In the genomic region with DNA sequence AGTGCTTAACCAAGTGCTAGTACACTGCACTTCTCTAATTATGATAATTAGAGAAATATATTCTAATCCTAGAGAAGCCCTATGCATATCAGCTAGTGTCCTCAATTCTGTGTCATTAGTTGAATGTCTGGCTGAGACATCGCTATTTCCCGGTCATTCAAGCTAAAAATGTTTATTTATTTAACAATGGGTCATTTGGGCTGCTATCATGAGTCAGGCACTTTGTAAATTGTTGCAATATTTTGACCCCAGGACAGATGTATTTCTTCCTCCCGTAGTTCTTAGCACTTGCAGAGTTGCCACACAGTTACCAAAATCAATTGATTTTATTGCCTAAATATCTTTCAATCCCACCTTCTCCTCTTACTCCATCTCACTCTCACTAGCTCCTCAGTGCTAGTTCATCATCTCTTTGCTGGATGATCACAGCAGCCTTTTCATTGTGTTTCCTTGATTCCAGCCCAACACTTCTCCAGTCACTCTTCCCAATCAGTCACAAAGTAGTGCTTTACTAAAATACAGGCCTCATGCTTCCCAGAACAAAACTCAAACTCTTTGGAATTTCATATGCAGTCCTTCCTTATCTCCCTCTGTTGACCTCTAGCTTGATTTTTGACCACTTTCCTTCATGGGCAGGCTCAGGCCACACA, we compare ENCODE assay signal across 15 cellular contexts.
DNase-seq lines count a peak whose midpoint lies in the region; ATAC-seq, FAIRE-seq and TF ChIP-seq lines count a peak whose summit lies in the region.
"Had no signal": no experiment of that assay in that cellular context is flagged by ENCODE, and none has a peak within 500 bp of the region (broad histone marks: within the 10 kb centered on the region; RNA-seq: fewer than 3 reads in every experiment).

No MANE protein-coding gene starts in this region.

- H3K27me3 ChIP-seq in brain microvascular endothelial cell (replicated peaks): no peaks in the 10 kb centered on the region
- no peaks in the 10 kb centered on the region for H3K27me3 ChIP-seq in tibial artery
- H3K27me3 ChIP-seq: gastroesophageal sphincter, pancreas had no signal

- WGBS in A549 (ENCODE audit: missing lambda C conversion rate): 0% methylated on average over 3 of the region's 3 CpGs

- ATAC-seq in A549 (peak; percentile 85 to 90), GM18519 (IDR thresholded peaks at IDR 0.05; ENCODE audit: low FRiP score, unreplicated experiment) (no peak)
- ATAC-seq: activated T-cell treated with anti-CD3 and anti-CD28 coated beads, Interleukin-2, amount 50 U/mL, for 4 hours; gastroesophageal sphincter; pancreas had no signal

- in situ Hi-C loops in brain microvascular endothelial cell (cut with HindIII; ENCODE audit: low pct_ligation_motif_present, low sequenced_read_pairs): no loop called here

- no peak for TF ChIP-seq POLR2A in A549 (IDR thresholded peaks at IDR 0.05; ENCODE audit: low read length)

- H3K36me3 ChIP-seq in brain microvascular endothelial cell (replicated peaks) (no peaks in the 10 kb centered on the region), tibial artery (no peaks in the 10 kb centered on the region)
- H3K36me3 ChIP-seq: gastroesophageal sphincter, pancreas had no signal

- intact Hi-C loops in tibial artery (cut with DNase I; ENCODE audit: low total_unique reads): no loop called here

- TF ChIP-seq EP300 in A549 (IDR thresholded peaks at IDR 0.05): peak; percentile 92 to 93; a peak in 4 of 5 replicates

- TF ChIP-seq CTCF in A549 (IDR thresholded peaks at IDR 0.05): no peak
- TF ChIP-seq CTCF in HFF-Myc (IDR thresholded peaks at IDR 0.05; ENCODE audit: low read depth, low read length, missing control alignments): no peak
- TF ChIP-seq CTCF in brain microvascular endothelial cell (IDR thresholded peaks at IDR 0.05; ENCODE audit: low read depth, low read length, missing control alignments): no peak
- TF ChIP-seq CTCF in tibial artery (IDR thresholded peaks at IDR 0.05): no peak

- FAIRE-seq in A549 (lab: Jason Lieb, UNC): peak; percentile 43
- FAIRE-seq: islet of Langerhans, pancreas had no signal

- POLR2A ChIA-PET in A549 (lab: Yijun Ruan, JAX): interaction anchor here (0.9 to 3.1 kb wide), 4 partner anchors 8 to 207 kb away, joined by 4 to 29 read pairs (median 8); a partner anchor contains a TSS

- DNase-seq in A549 (ENCODE audit: low read depth in 1 of 2, low spot score in 1 of 2) (peak; percentile 37 to 84), HFF-Myc (ENCODE audit: extremely low read depth, low read depth) (peak; percentile 51), brain microvascular endothelial cell (peak; percentile 78), iris pigment epithelial cell (ENCODE audit: low read depth) (peak; percentile 93), tibial artery (no peak), NOMO-1 treated with dmso at 0.1 percent for 144 hours (lab: John Stamatoyannopoulos, UW; ENCODE audit: unreplicated experiment) (no peak)
- no peak for DNase-seq in activated CD4-positive, alpha-beta T cell treated with anti-CD3 and anti-CD28 coated beads, Interleukin-2, amount 50 U/mL, for 1 hour
- DNase-seq: activated CD4-positive, alpha-beta T cell treated with anti-CD3 and anti-CD28 coated beads, Interleukin-2, amount 10 ng/mL, durations not matched to agents 7 days and 5 days; activated T-cell treated with anti-CD3 and anti-CD28 coated beads, Interleukin-2, amount 50 U/mL, for 4 hours; anterior cingulate cortex; NCI-H1092 treated with DMSO at 0.1 percent for 48 hours; pancreas had no signal

- TF ChIP-seq RAD21 in A549 (conservative IDR thresholded peaks at IDR 0.05 in 1 of 2, IDR thresholded peaks at IDR 0.05 in 1 of 2): peak; percentile 2 to 61; a peak in 3 of 5 replicates

- H3K27ac ChIP-seq in A549: peak overlapping the region; percentile 91 to 99
- peak overlapping the region; percentile 92 for H3K27ac ChIP-seq in brain microvascular endothelial cell
- no peak overlapping the region for H3K27ac ChIP-seq in tibial artery
- H3K27ac ChIP-seq: gastroesophageal sphincter, pancreas had no signal

- CTCF ChIA-PET in A549 (lab: Yijun Ruan, JAX): interaction anchor here (0.9 to 4.2 kb wide), 8 partner anchors 8 to 359 kb away, joined by 3 to 19 read pairs (median 5); no protein-coding TSS in a partner anchor

- H3K4me1 ChIP-seq in A549 (peaks cover 42% of the 10 kb centered on the region), tibial artery (no peaks in the 10 kb centered on the region)
- H3K4me1 ChIP-seq: gastroesophageal sphincter, pancreas had no signal

- peak overlapping the region; percentile 35 for H3K4me2 ChIP-seq in A549

- peaks cover 28% of the 10 kb centered on the region for H3K9me3 ChIP-seq in A549
- no peaks in the 10 kb centered on the region for H3K9me3 ChIP-seq in tibial artery
- H3K9me3 ChIP-seq: gastroesophageal sphincter, pancreas had no signal

- H3K4me3 ChIP-seq in A549 (no peak overlapping the region), HFF-Myc (replicated peaks; ENCODE audit: low read depth, low read length) (no peak overlapping the region), brain microvascular endothelial cell (ENCODE audit: low read depth, low read length) (no peak overlapping the region), tibial artery (no peak overlapping the region)
- H3K4me3 ChIP-seq: gastroesophageal sphincter, pancreas had no signal

TF ChIP-seq in A549, 52 proteins besides CTCF, POLR2A, EP300 and RAD21 (continues in another document):
- no peak for TF ChIP-seq CBX2 (IDR thresholded peaks at IDR 0.05; ENCODE audit: borderline replicate concordance, low read depth)
- TF ChIP-seq EHF (CRISPR knock-in tag; IDR thresholded peaks at IDR 0.05): peak; percentile 58; the same call in 1 of the 2 replicates
- TF ChIP-seq FOSL2 (IDR thresholded peaks at IDR 0.05): peak; percentile 83
- TF ChIP-seq FOSL2 (CRISPR knock-in tag; IDR thresholded peaks at IDR 0.05): peak; percentile 96
- TF ChIP-seq, protein P1, sequence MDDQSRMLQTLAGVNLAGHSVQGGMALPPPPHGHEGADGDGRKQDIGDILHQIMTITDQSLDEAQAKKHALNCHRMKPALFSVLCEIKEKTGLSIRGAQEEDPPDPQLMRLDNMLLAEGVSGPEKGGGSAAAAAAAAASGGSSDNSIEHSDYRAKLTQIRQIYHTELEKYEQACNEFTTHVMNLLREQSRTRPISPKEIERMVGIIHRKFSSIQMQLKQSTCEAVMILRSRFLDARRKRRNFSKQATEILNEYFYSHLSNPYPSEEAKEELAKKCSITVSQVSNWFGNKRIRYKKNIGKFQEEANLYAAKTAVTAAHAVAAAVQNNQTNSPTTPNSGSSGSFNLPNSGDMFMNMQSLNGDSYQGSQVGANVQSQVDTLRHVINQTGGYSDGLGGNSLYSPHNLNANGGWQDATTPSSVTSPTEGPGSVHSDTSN (IDR thresholded peaks at IDR 0.05): no peak
- 0 out of 2 replicates have a peak, but pooled peaks have one; percentile 18 for TF ChIP-seq HEYL (CRISPR knock-in tag; IDR thresholded peaks at IDR 0.05)
- TF ChIP-seq, protein P2, sequence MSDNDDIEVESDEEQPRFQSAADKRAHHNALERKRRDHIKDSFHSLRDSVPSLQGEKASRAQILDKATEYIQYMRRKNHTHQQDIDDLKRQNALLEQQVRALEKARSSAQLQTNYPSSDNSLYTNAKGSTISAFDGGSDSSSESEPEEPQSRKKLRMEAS (IDR thresholded peaks at IDR 0.05): peak; percentile 70
- TF ChIP-seq, protein P3, sequence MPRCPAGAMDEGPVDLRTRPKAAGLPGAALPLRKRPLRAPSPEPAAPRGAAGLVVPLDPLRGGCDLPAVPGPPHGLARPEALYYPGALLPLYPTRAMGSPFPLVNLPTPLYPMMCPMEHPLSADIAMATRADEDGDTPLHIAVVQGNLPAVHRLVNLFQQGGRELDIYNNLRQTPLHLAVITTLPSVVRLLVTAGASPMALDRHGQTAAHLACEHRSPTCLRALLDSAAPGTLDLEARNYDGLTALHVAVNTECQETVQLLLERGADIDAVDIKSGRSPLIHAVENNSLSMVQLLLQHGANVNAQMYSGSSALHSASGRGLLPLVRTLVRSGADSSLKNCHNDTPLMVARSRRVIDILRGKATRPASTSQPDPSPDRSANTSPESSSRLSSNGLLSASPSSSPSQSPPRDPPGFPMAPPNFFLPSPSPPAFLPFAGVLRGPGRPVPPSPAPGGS (IDR thresholded peaks at IDR 0.05): peak; percentile 88; the same call in 2 of the 3 replicates
- peak; percentile 32; the same call in 1 of the 2 replicates for TF ChIP-seq ZSCAN20 (CRISPR knock-in tag; IDR thresholded peaks at IDR 0.05)
- peak; percentile 91 for TF ChIP-seq GATA3 (IDR thresholded peaks at IDR 0.05; ENCODE audit: borderline replicate concordance)
- TF ChIP-seq RARB (CRISPR knock-in tag; IDR thresholded peaks at IDR 0.05): peak; percentile 89; the same call in 1 of the 2 replicates
- TF ChIP-seq, protein P4, sequence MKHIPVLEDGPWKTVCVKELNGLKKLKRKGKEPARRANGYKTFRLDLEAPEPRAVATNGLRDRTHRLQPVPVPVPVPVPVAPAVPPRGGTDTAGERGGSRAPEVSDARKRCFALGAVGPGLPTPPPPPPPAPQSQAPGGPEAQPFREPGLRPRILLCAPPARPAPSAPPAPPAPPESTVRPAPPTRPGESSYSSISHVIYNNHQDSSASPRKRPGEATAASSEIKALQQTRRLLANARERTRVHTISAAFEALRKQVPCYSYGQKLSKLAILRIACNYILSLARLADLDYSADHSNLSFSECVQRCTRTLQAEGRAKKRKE (CRISPR knock-in tag; IDR thresholded peaks at IDR 0.05; ENCODE audit: low read depth): peak; percentile 79
- peak; percentile 44; the same call in 2 of the 3 replicates for TF ChIP-seq SMC3 (IDR thresholded peaks at IDR 0.05)
- no peak for TF ChIP-seq KDM5A (IDR thresholded peaks at IDR 0.05)
- TF ChIP-seq, protein P5, sequence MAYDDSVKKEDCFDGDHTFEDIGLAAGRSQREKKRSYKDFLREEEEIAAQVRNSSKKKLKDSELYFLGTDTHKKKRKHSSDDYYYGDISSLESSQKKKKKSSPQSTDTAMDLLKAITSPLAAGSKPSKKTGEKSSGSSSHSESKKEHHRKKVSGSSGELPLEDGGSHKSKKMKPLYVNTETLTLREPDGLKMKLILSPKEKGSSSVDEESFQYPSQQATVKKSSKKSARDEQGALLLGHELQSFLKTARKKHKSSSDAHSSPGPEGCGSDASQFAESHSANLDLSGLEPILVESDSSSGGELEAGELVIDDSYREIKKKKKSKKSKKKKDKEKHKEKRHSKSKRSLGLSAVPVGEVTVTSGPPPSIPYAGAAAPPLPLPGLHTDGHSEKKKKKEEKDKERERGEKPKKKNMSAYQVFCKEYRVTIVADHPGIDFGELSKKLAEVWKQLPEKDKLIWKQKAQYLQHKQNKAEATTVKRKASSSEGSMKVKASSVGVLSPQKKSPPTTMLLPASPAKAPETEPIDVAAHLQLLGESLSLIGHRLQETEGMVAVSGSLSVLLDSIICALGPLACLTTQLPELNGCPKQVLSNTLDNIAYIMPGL (CRISPR knock-in tag; IDR thresholded peaks at IDR 0.05; ENCODE audit: borderline replicate concordance): no peak
- peak; percentile 89 to 96 for TF ChIP-seq CEBPB (IDR thresholded peaks at IDR 0.05)
- TF ChIP-seq HDAC2 (IDR thresholded peaks at IDR 0.05): no peak
- peak; percentile 71; the same call in 1 of the 2 replicates for TF ChIP-seq HOXB13 (CRISPR knock-in tag; IDR thresholded peaks at IDR 0.05; ENCODE audit: low read depth)
- peak; percentile 90 to 91 for TF ChIP-seq JUN (IDR thresholded peaks at IDR 0.05)

Comparison
In these comparisons a context has a peak if more than half of its experiments do, and no peak if none do; other contexts are left out.
1. DNase-seq: peak in A549 (2 of 2), HFF-Myc (single experiment), brain microvascular endothelial cell (single experiment) and iris pigment epithelial cell (single experiment); none in activated CD4-positive, alpha-beta T cell treated with anti-CD3 and anti-CD28 coated beads, Interleukin-2, amount 50 U/mL, for 1 hour (single experiment), tibial artery (0 of 2) and NOMO-1 treated with dmso at 0.1 percent for 144 hours (single experiment).
2. H3K27ac ChIP-seq: peak in A549 (2 of 2) and brain microvascular endothelial cell (single experiment); none in tibial artery (0 of 2).